Comparison of ENCODE assay signal across 2 cellular contexts in the genomic region with DNA sequence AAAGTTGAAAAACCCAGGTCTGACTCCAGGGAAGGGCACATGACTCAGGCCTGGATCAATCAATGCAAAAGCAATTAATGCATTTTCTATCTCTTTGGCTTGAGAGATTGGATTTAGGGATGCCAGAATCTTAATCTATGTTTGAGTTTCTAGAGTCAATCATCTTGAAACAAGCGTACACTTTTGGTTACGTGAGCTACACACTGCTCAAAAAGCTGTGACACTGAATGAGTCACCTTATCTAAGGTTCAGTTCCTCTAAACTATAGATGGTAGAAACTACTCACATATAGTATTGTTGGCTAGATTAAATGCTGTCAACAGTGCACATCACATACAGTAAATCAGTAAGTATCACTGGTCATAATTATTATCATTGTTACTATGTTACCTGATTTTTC.
A peak's percentile ranks its signal among the peaks of the same experiment; 100 is the strongest.
TF ChIP-seq lines count a peak whose summit lies in the region.

No MANE protein-coding gene starts in this region.

TF ChIP-seq in K562, 482 proteins besides CTCF, POLR2A, EP300 and RAD21:
- peak; percentile 86 for TF ChIP-seq FOSL1 (tag; conservative IDR thresholded peaks at IDR 0.05)
- TF ChIP-seq ZNF324 (CRISPR knock-in tag; IDR thresholded peaks at IDR 0.05), result no peak
- 0 out of 2 replicates have a peak, but pooled peaks have one; percentile 3 for TF ChIP-seq JUND (IDR thresholded peaks at IDR 0.05; ENCODE audit: borderline replicate concordance, low read depth, low read length)
- TF ChIP-seq JUND (tag; IDR thresholded peaks at IDR 0.05; ENCODE audit: borderline replicate concordance, low read depth, low read length), result peak; percentile 48; the same call in 2 of the 3 replicates
- TF ChIP-seq, protein P1, sequence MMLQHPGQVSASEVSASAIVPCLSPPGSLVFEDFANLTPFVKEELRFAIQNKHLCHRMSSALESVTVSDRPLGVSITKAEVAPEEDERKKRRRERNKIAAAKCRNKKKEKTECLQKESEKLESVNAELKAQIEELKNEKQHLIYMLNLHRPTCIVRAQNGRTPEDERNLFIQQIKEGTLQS (IDR thresholded peaks at IDR 0.05), result 0 out of 2 replicates have a peak, but pooled peaks have one; percentile 28
- TF ChIP-seq, protein P1 (CRISPR knock-in tag; conservative IDR thresholded peaks at IDR 0.05), result no peak
TF ChIP-seq in K562: peak in this region for 3.

TF ChIP-seq in WTC11, 78 proteins besides CTCF, POLR2A, EP300 and RAD21:
- no peak for TF ChIP-seq EMX1 (CRISPR knock-in tag; IDR thresholded peaks at IDR 0.05)
- TF ChIP-seq, protein P2, sequence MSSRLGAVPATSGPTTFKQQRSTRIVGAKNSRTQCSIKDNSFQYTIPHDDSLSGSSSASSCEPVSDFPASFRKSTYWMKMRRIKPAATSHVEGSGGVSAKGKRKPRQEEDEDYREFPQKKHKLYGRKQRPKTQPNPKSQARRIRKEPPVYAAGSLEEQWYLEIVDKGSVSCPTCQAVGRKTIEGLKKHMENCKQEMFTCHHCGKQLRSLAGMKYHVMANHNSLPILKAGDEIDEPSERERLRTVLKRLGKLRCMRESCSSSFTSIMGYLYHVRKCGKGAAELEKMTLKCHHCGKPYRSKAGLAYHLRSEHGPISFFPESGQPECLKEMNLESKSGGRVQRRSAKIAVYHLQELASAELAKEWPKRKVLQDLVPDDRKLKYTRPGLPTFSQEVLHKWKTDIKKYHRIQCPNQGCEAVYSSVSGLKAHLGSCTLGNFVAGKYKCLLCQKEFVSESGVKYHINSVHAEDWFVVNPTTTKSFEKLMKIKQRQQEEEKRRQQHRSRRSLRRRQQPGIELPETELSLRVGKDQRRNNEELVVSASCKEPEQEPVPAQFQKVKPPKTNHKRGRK (CRISPR knock-in tag; IDR thresholded peaks at IDR 0.05; ENCODE audit: borderline replicate concordance), result no peak
- no peak for TF ChIP-seq ZNF416 (CRISPR knock-in tag; IDR thresholded peaks at IDR 0.05)
- TF ChIP-seq, protein P3, sequence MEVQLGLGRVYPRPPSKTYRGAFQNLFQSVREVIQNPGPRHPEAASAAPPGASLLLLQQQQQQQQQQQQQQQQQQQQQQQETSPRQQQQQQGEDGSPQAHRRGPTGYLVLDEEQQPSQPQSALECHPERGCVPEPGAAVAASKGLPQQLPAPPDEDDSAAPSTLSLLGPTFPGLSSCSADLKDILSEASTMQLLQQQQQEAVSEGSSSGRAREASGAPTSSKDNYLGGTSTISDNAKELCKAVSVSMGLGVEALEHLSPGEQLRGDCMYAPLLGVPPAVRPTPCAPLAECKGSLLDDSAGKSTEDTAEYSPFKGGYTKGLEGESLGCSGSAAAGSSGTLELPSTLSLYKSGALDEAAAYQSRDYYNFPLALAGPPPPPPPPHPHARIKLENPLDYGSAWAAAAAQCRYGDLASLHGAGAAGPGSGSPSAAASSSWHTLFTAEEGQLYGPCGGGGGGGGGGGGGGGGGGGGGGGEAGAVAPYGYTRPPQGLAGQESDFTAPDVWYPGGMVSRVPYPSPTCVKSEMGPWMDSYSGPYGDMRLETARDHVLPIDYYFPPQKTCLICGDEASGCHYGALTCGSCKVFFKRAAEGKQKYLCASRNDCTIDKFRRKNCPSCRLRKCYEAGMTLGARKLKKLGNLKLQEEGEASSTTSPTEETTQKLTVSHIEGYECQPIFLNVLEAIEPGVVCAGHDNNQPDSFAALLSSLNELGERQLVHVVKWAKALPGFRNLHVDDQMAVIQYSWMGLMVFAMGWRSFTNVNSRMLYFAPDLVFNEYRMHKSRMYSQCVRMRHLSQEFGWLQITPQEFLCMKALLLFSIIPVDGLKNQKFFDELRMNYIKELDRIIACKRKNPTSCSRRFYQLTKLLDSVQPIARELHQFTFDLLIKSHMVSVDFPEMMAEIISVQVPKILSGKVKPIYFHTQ (CRISPR knock-in tag; IDR thresholded peaks at IDR 0.05), result no peak
- no peak for TF ChIP-seq ZBTB21 (CRISPR knock-in tag; IDR thresholded peaks at IDR 0.05; ENCODE audit: borderline replicate concordance)
- TF ChIP-seq, protein P4, sequence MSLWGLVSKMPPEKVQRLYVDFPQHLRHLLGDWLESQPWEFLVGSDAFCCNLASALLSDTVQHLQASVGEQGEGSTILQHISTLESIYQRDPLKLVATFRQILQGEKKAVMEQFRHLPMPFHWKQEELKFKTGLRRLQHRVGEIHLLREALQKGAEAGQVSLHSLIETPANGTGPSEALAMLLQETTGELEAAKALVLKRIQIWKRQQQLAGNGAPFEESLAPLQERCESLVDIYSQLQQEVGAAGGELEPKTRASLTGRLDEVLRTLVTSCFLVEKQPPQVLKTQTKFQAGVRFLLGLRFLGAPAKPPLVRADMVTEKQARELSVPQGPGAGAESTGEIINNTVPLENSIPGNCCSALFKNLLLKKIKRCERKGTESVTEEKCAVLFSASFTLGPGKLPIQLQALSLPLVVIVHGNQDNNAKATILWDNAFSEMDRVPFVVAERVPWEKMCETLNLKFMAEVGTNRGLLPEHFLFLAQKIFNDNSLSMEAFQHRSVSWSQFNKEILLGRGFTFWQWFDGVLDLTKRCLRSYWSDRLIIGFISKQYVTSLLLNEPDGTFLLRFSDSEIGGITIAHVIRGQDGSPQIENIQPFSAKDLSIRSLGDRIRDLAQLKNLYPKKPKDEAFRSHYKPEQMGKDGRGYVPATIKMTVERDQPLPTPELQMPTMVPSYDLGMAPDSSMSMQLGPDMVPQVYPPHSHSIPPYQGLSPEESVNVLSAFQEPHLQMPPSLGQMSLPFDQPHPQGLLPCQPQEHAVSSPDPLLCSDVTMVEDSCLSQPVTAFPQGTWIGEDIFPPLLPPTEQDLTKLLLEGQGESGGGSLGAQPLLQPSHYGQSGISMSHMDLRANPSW (CRISPR knock-in tag; conservative IDR thresholded peaks at IDR 0.05; ENCODE audit: low read depth), result no peak
- no peak for TF ChIP-seq ZNF263 (CRISPR knock-in tag; IDR thresholded peaks at IDR 0.05; ENCODE audit: low read depth)
- TF ChIP-seq NFE2L1 (CRISPR knock-in tag; IDR thresholded peaks at IDR 0.05), result no peak
- TF ChIP-seq, protein P5, sequence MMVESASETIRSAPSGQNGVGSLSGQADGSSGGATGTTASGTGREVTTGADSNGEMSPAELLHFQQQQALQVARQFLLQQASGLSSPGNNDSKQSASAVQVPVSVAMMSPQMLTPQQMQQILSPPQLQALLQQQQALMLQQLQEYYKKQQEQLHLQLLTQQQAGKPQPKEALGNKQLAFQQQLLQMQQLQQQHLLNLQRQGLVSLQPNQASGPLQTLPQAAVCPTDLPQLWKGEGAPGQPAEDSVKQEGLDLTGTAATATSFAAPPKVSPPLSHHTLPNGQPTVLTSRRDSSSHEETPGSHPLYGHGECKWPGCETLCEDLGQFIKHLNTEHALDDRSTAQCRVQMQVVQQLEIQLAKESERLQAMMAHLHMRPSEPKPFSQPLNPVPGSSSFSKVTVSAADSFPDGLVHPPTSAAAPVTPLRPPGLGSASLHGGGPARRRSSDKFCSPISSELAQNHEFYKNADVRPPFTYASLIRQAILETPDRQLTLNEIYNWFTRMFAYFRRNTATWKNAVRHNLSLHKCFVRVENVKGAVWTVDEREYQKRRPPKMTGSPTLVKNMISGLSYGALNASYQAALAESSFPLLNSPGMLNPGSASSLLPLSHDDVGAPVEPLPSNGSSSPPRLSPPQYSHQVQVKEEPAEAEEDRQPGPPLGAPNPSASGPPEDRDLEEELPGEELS (CRISPR knock-in tag; IDR thresholded peaks at IDR 0.05), result no peak
- no peak for TF ChIP-seq NR2C2 (CRISPR knock-in tag; IDR thresholded peaks at IDR 0.05)
- no peak for TF ChIP-seq IRF2 (CRISPR knock-in tag; IDR thresholded peaks at IDR 0.05; ENCODE audit: borderline replicate concordance, low read depth)
- no peak for TF ChIP-seq MYBL2 (CRISPR knock-in tag; IDR thresholded peaks at IDR 0.05)
- no peak for TF ChIP-seq ZNF232 (CRISPR knock-in tag; IDR thresholded peaks at IDR 0.05)
- TF ChIP-seq, protein P6, sequence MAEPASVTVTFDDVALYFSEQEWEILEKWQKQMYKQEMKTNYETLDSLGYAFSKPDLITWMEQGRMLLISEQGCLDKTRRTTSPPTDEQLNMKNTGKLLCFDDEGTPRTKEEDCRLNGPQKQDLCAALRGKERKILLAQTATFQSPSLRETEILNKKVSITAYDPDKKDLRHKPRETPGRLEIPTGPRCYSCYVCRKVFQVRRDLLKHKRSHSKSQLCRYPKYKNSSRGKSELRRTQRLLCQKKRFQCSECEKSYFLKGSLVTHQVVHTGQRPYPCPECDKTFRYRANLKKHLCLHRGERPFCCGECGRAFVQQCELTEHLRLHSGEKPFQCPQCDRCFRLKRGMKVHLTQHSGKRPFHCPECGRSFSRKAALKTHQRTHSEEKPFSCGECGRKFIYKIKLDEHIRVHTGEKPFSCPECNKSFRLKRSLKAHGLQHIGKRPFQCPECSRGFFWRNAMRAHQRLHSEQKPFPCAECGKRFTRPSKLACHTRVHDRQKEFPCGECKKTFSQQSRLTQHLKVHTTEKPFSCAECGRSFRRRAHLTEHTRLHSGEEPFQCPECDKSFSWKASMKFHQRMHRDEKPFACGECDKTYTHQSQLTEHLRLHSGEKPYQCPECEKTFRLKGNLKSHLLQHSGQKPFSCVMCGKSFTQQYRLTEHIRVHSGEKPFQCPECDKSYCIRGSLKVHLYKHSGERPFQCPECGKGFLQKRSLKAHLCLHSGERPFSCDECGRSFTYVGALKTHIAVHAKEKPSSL (CRISPR knock-in tag; conservative IDR thresholded peaks at IDR 0.05), result no peak
- TF ChIP-seq TP53 (CRISPR knock-in tag; IDR thresholded peaks at IDR 0.05), result no peak
- TF ChIP-seq, protein P7, sequence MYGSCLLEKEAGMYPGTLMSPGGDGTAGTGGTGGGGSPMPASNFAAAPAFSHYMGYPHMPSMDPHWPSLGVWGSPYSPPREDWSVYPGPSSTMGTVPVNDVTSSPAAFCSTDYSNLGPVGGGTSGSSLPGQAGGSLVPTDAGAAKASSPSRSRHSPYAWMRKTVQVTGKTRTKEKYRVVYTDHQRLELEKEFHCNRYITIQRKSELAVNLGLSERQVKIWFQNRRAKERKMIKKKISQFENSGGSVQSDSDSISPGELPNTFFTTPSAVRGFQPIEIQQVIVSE (CRISPR knock-in tag; IDR thresholded peaks at IDR 0.05; ENCODE audit: borderline replicate concordance), result no peak
- TF ChIP-seq ESRRA (CRISPR knock-in tag; IDR thresholded peaks at IDR 0.05; ENCODE audit: borderline replicate concordance), result no peak
TF ChIP-seq in WTC11: peak in this region for 0.
